ENCODE assay signal across 8 cellular contexts in the genomic region with DNA sequence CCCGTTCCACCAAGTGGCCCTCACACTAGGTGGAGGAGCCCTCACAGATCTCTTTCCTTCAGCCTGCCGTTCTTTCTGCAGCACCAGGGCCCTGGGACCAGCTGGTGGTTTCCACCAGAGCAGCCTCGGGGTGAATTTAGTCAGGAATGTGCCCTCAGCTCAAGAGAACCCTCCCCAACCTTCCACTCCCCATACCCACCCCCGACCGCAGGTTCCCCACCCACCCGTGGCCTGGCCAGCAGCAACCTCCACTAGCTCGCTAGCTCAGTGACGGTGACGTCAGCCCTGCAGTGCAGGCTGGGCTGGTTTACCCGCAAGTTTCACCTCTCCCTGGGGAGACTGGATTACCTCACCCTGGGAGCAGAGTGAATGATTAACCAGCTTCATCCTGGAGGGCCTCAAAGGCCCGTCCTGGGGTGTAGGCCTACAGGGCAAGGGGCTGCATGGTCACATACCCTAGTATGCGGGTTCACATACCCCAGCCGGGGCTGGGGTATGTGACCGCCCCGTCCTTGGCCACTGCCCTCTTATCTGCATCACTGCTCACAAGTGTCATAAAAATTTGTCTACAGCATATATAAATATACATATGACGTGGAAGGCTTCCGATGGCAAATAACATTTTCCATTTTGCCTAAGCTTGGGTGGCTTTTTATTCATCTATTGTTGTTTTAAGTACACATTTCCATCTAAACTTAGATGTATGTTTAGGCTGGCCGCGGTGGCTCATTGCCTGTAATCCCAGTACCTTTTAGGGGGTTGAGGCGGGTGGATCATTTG. TPM values are rescaled to one million over a fixed set of nuclear protein-coding genes. Genes with fewer than 3 reads are reported as not detected.
DNase-seq lines count a peak whose midpoint lies in the region; ATAC-seq and TF ChIP-seq lines count a peak whose summit lies in the region.
"Had no signal": no experiment of that assay in that cellular context is flagged by ENCODE, and none has a peak within 500 bp of the region (broad histone marks: within the 10 kb centered on the region; RNA-seq: fewer than 3 reads in every experiment).

No MANE protein-coding gene starts in this region.

- DNase-seq in NCI-H1436 (lab: John Stamatoyannopoulos, UW), result peak; percentile 98
- DNase-seq in cardiac fibroblast (ENCODE audit: low read depth in 2 of 2), result peak; percentile 95 to 98
- DNase-seq in mesothelial cell of epicardium (ENCODE audit: low spot score in 2 of 2, unreplicated experiment in 2 of 2), result peak; percentile 70 to 80
- DNase-seq in activated gamma-delta T cell treated with Interleukin-2 at 50 U/mL for 16 hours, result no peak
- no peak for DNase-seq in epidermal melanocyte (ENCODE audit: insufficient read length, low spot score)
- DNase-seq in mesenteric fat pad (ENCODE audit: low spot score), result no peak
- DNase-seq: activated B cell treated with CpG ODN at 0.5 μM for 24 hours had no signal

- peak overlapping the region; percentile 26 for H3K4me3 Mint-ChIP-seq in mesothelial cell of epicardium
- H3K4me3 Mint-ChIP-seq: activated B cell treated with CpG ODN at 0.5 μM for 24 hours had no signal

- peak overlapping the region; percentile 98 for H3K27ac Mint-ChIP-seq in mesothelial cell of epicardium
- H3K27ac Mint-ChIP-seq: activated B cell treated with CpG ODN at 0.5 μM for 24 hours had no signal

- ATAC-seq in GM19023 (IDR thresholded peaks at IDR 0.05; ENCODE audit: unreplicated experiment), result peak; percentile 79

- no peaks in the 10 kb centered on the region for H3K27me3 Mint-ChIP-seq in mesothelial cell of epicardium (ENCODE audit: low read depth)

- TF ChIP-seq CTCF in cardiac fibroblast (IDR thresholded peaks at IDR 0.05; ENCODE audit: low read depth, low read length) (no peak), mesothelial cell of epicardium (IDR thresholded peaks at IDR 0.05; ENCODE audit: unreplicated experiment) (no peak)

- H3K4me3 ChIP-seq in cardiac fibroblast (replicated peaks in 1 of 2; ENCODE audit: low read depth in 2 of 2, low read length in 2 of 2), result no peak overlapping the region

- peaks cover 21% of the 10 kb centered on the region for H3K4me1 Mint-ChIP-seq in mesothelial cell of epicardium
- H3K4me1 Mint-ChIP-seq: activated B cell treated with CpG ODN at 0.5 μM for 24 hours had no signal

- no peaks in the 10 kb centered on the region for H3K36me3 Mint-ChIP-seq in mesothelial cell of epicardium

- H3K9me3 Mint-ChIP-seq in mesothelial cell of epicardium, result no peaks in the 10 kb centered on the region
- H3K9me3 Mint-ChIP-seq: activated B cell treated with CpG ODN at 0.5 μM for 24 hours had no signal

RNA-seq across cellular contexts. Expression of a gene that starts 24.5 kb away (rescaled TPM):
- total RNA-seq in mesothelial cell of epicardium (111 to 112 TPM (median 112 TPM) in 3 replicates), mesenteric fat pad (1.9 TPM)

RNA-seq across cellular contexts. Expression of a gene that starts 52.4 kb away (rescaled TPM):
- total RNA-seq in mesothelial cell of epicardium (76.6 to 84.3 TPM (median 79.3 TPM) in 3 replicates), mesenteric fat pad (40.7 TPM)

Comparison
In these comparisons a context has a peak if more than half of its experiments do, and no peak if none do; other contexts are left out.
1. DNase-seq: peak in NCI-H1436 (single experiment), cardiac fibroblast (2 of 2) and mesothelial cell of epicardium (2 of 2); none in activated gamma-delta T cell treated with Interleukin-2 at 50 U/mL for 16 hours (single experiment), epidermal melanocyte (single experiment) and mesenteric fat pad (single experiment).
2. RNA of a gene that starts 24.5 kb away (total RNA-seq): 111 to 112 TPM in mesothelial cell of epicardium; 1.9 TPM in mesenteric fat pad (single experiment); every median in the first group is over 10 times any median in the second.